In genomic region chr12:1634149-1634548, GRCh38 we compare ENCODE assay signal across 17 cellular contexts. TPM values are rescaled to one million over a fixed set of nuclear protein-coding genes. Genes with fewer than 3 reads are reported as not detected.
DNase-seq lines count a peak whose midpoint lies in the region; ATAC-seq, FAIRE-seq and TF ChIP-seq lines count a peak whose summit lies in the region.
"Had no signal": no experiment of that assay in that cellular context is flagged by ENCODE, and none has a peak within 500 bp of the region (broad histone marks: within the 10 kb centered on the region; RNA-seq: fewer than 3 reads in every experiment).

No MANE protein-coding gene starts in this region.

- no peak for TF ChIP-seq EP300 in HepG2 (IDR thresholded peaks at IDR 0.05; ENCODE audit: low read depth in 2 of 2, low read length in 2 of 2)
- TF ChIP-seq EP300 in HepG2 (CRISPR knock-in tag; IDR thresholded peaks at IDR 0.05; ENCODE audit: borderline replicate concordance): no peak
- no peak for TF ChIP-seq EP300 in ovary (IDR thresholded peaks at IDR 0.05)
- no peak for TF ChIP-seq EP300 in stomach (IDR thresholded peaks at IDR 0.05)

- H3K4me3 Mint-ChIP-seq in dendritic cell treated with granulocyte-macrophage colony-stimulating factor and Interleukin-4, amounts not matched to agents 40 ng/mL and 50 ng/mL, for 4 days: no peak overlapping the region
- H3K4me3 Mint-ChIP-seq: CD4-positive, alpha-beta memory T cell had no signal

- intact Hi-C loops in dendritic cell treated with granulocyte-macrophage colony-stimulating factor and Interleukin-4, amounts not matched to agents 40 ng/mL and 50 ng/mL, for 4 days (cut with micrococcal nuclease): no loop called here
- intact Hi-C loops in HepG2 (cut with micrococcal nuclease; ENCODE audit: unreplicated experiment): loop anchor here (1.0 kb wide), 1 partner anchor 157 kb away; no protein-coding TSS in a partner anchor
- intact Hi-C loops in ovary (cut with DNase I): loop anchor here in 1 of 4 donors (10.0 kb wide), 1 partner anchor 301 kb away; no protein-coding TSS in a partner anchor
- intact Hi-C loops in stomach (cut with DNase I; ENCODE audit: low total_unique reads): loop anchor here (10.0 kb wide), 1 partner anchor 301 kb away; no protein-coding TSS in a partner anchor

- WGBS in HepG2 (ENCODE audit: low lambda C conversion rate): 29% methylated on average over 7 of the region's 7 CpGs
- 61 to 63% (median 62%) methylated on average over 7 of the region's 7 CpGs for WGBS in ovary, 3 donors
- 50 to 57% (median 50%) methylated on average over 7 of the region's 7 CpGs for WGBS in stomach, 5 donors

- DNase-seq in HepG2 (ENCODE audit: low spot score) (no peak), SW 1271 (lab: John Stamatoyannopoulos, UW) (no peak), NCI-H1436 treated with DMSO at 0.1 percent for 48 hours (lab: John Stamatoyannopoulos, UW) (no peak), ovary (no peak), stomach (no peak)
- DNase-seq: MM.1S, NCI-H1048, NCI-H1417 treated with DMSO at 0.1 percent for 48 hours, NCI-H2081 treated with DMSO at 0.1 percent for 48 hours had no signal

- H3K36me3 Mint-ChIP-seq in dendritic cell treated with granulocyte-macrophage colony-stimulating factor and Interleukin-4, amounts not matched to agents 40 ng/mL and 50 ng/mL, for 4 days (ENCODE audit: low read depth): peaks cover 94% of the 10 kb centered on the region
- H3K36me3 Mint-ChIP-seq: CD4-positive, alpha-beta memory T cell; IgD-negative memory B cell had no signal

- TF ChIP-seq RAD21 in HepG2 (CRISPR knock-in tag; IDR thresholded peaks at IDR 0.05): no peak

- peak overlapping the region; percentile 29; the same call in 1 of the 2 replicates for H3K4me2 ChIP-seq in HepG2 (ENCODE audit: low read depth, low read length)
- H3K4me2 ChIP-seq: A549, KMS-11 had no signal

- H3K36me3 ChIP-seq in HepG2 (replicated peaks in 1 of 2; ENCODE audit: control insufficient read depth in 1 of 2, insufficient read depth in 2 of 2, low read length in 2 of 2) (no peaks in the 10 kb centered on the region), neutrophil (no peaks in the 10 kb centered on the region), ovary (no peaks in the 10 kb centered on the region), stomach (peaks cover 0 to 4% (median 0%) of the 10 kb centered on the region in 4 donors)
- H3K36me3 ChIP-seq: SJSA1 had no signal

- H3K9me3 Mint-ChIP-seq in dendritic cell treated with granulocyte-macrophage colony-stimulating factor and Interleukin-4, amounts not matched to agents 40 ng/mL and 50 ng/mL, for 4 days: no peaks in the 10 kb centered on the region
- H3K9me3 Mint-ChIP-seq: CD4-positive, alpha-beta memory T cell; IgD-negative memory B cell had no signal

- no peaks in the 10 kb centered on the region for H3K79me2 ChIP-seq in HepG2 (ENCODE audit: insufficient read depth, low read length)

- POLR2A ChIA-PET in HepG2 (lab: Yijun Ruan, JAX): no interaction called here

- H3K9me3 ChIP-seq in HepG2 (ENCODE audit: low read length) (no peaks in the 10 kb centered on the region), neutrophil (no peaks in the 10 kb centered on the region), ovary (no peaks in the 10 kb centered on the region), stomach (no peaks in the 10 kb centered on the region)
- H3K9me3 ChIP-seq: A549, SJSA1 had no signal

- H3K4me1 Mint-ChIP-seq in dendritic cell treated with granulocyte-macrophage colony-stimulating factor and Interleukin-4, amounts not matched to agents 40 ng/mL and 50 ng/mL, for 4 days (ENCODE audit: low read depth): peaks cover 81% of the 10 kb centered on the region

- BruUV-seq in HepG2 (replicated peaks; lab: Mats Ljungman, UMichigan): no TSS peak

- H3K9ac ChIP-seq in HepG2 (ENCODE audit: insufficient read depth, low read depth, low read length): no peak overlapping the region
- H3K9ac ChIP-seq: GM23248, KMS-11 had no signal

- peak overlapping the region; percentile 39 for H3K27ac Mint-ChIP-seq in dendritic cell treated with granulocyte-macrophage colony-stimulating factor and Interleukin-4, amounts not matched to agents 40 ng/mL and 50 ng/mL, for 4 days
- H3K27ac Mint-ChIP-seq: CD4-positive, alpha-beta memory T cell; IgD-negative memory B cell had no signal

- H4K20me1 ChIP-seq in HepG2 (ENCODE audit: insufficient read depth, low read length): no peaks in the 10 kb centered on the region

- H3K27me3 ChIP-seq in HepG2 (ENCODE audit: control insufficient read depth in 1 of 2, insufficient read depth in 2 of 2, low read length in 2 of 2): peaks cover 6 to 71% of the 10 kb centered on the region in 2 experiments; a peak in 4 of 5 replicates
- H3K27me3 ChIP-seq in neutrophil: peaks cover 29% of the 10 kb centered on the region
- no peaks in the 10 kb centered on the region for H3K27me3 ChIP-seq in ovary
- peaks cover 0 to 38% (median 15%) of the 10 kb centered on the region in 3 donors for H3K27me3 ChIP-seq in stomach

- H3K4me3 ChIP-seq in HepG2 (replicated peaks in 1 of 3; ENCODE audit: insufficient read depth in 1 of 3, low read depth in 2 of 3, low read length in 3 of 3) (no peak overlapping the region), neutrophil (ENCODE audit: low read depth in 1 of 2, low read length in 1 of 2) (no peak overlapping the region), ovary (no peak overlapping the region), stomach (no peak overlapping the region)
- H3K4me3 ChIP-seq: A549, GM23248, SJSA1 had no signal

- H3K27ac ChIP-seq in HepG2 (ENCODE audit: extremely low read length, insufficient read depth, low read length) (no peak overlapping the region), neutrophil (peak overlapping the region; percentile 38), ovary (no peak overlapping the region), stomach (no peak overlapping the region)
- H3K27ac ChIP-seq: A549, GM23248, KMS-11, SJSA1 had no signal

- CTCF ChIA-PET in HepG2 (lab: Yijun Ruan, JAX; ENCODE audit: low intra/inter-chr PET ratio, low total read pairs): interaction anchor here (0.9 to 2.2 kb wide), 2 partner anchors 156 to 306 kb away, joined by 3 to 15 read pairs; no protein-coding TSS in a partner anchor

- no peak for ATAC-seq in HepG2

- H3K27me3 Mint-ChIP-seq in dendritic cell treated with granulocyte-macrophage colony-stimulating factor and Interleukin-4, amounts not matched to agents 40 ng/mL and 50 ng/mL, for 4 days: peaks cover 18% of the 10 kb centered on the region

- H3K4me1 ChIP-seq in HepG2 (ENCODE audit: insufficient read depth, low read length): peaks cover 35% of the 10 kb centered on the region
- peaks cover 50 to 57% of the 10 kb centered on the region in 2 experiments for H3K4me1 ChIP-seq in neutrophil (ENCODE audit: control insufficient read depth in 1 of 2, insufficient read depth in 1 of 2, low read depth in 1 of 2, low read length in 1 of 2)
- H3K4me1 ChIP-seq in ovary (ENCODE audit: insufficient read depth): peaks cover 2% of the 10 kb centered on the region
- peaks cover 16 to 42% (median 32%) of the 10 kb centered on the region in 4 donors for H3K4me1 ChIP-seq in stomach

- in situ Hi-C loops in HepG2 (cut with HindIII; ENCODE audit: extremely low pct_ligation_motif_present, low pct_unique_long_range_greater_than_20kb): no loop called here

- no peak for TF ChIP-seq CTCF in HepG2 (CRISPR knock-in tag; IDR thresholded peaks at IDR 0.05)
- TF ChIP-seq CTCF in neutrophil (IDR thresholded peaks at IDR 0.05): no peak
- no peak for TF ChIP-seq CTCF in ovary (IDR thresholded peaks at IDR 0.05)
- no peak for TF ChIP-seq CTCF in stomach (IDR thresholded peaks at IDR 0.05)

- no peak for TF ChIP-seq POLR2A in HepG2 (IDR thresholded peaks at IDR 0.05; ENCODE audit: insufficient read depth in 1 of 2, low read depth in 2 of 2, low read length in 2 of 2)
- no peak for TF ChIP-seq POLR2A in ovary (IDR thresholded peaks at IDR 0.05)
- no peak for TF ChIP-seq POLR2A in stomach (IDR thresholded peaks at IDR 0.05)

- no peak for FAIRE-seq in HepG2 (lab: Jason Lieb, UNC)
- FAIRE-seq: A549 had no signal

- no peak overlapping the region for H2AFZ ChIP-seq in HepG2 (ENCODE audit: low read length)
- H2AFZ ChIP-seq: GM23248 had no signal

RNA-seq across cellular contexts. Expression of gene WNT5B, which starts 5.1 kb away (rescaled TPM):
- total RNA-seq in HepG2 (2016; rRNA removed; fragmentation: Illumina TruSeq; extraction: Trizol) (0.04 TPM in 1 of 2 replicates, not detected in the other), ovary (10 to 100 TPM in 4 of 7 donors, 1 to 10 TPM in 3; 3.1 to 20.3 (median 12.4) TPM), stomach (10 to 100 TPM in 2 of 5 donors, 1 to 10 TPM in 2, under 1 TPM in 1; 0.45 to 22.3 (median 7.8) TPM)
- not detected in 2 replicates for total RNA-seq in HepG2 (2016; cell fraction: cytosol; rRNA removed; fragmentation: Illumina TruSeq; extraction: Trizol; ENCODE audit: low read depth)
- 0.06 TPM in 1 of 2 replicates, not detected in the other for total RNA-seq in HepG2 (2016; cell fraction: insoluble cytoplasmic fraction; rRNA removed; fragmentation: Illumina TruSeq; extraction: Trizol)
- total RNA-seq in HepG2 (2016; cell fraction: membrane; rRNA removed; fragmentation: Illumina TruSeq; extraction: Trizol): not detected in 2 replicates
- total RNA-seq in HepG2 (2016; cell fraction: nucleus; rRNA removed; fragmentation: Illumina TruSeq; extraction: Trizol): not detected in 2 replicates
- polyA plus RNA-seq in HepG2 (2011; rRNA removed) (not detected in 2 replicates), ovary (1 to 10 TPM; 3.7 to 6.9 TPM), stomach (10 to 100 TPM in 1 of 3 donors, 1 to 10 TPM in 2; 4.3 to 13.6 (median 4.4) TPM)
- polyA plus RNA-seq in HepG2 (2011; cell fraction: cytosol; rRNA removed): 0.04 TPM in 2 replicates
- not detected in 2 replicates for polyA plus RNA-seq in HepG2 (2011; cell fraction: nucleus; rRNA removed)
- not detected in 2 replicates for polyA plus RNA-seq in HepG2 (2012)
- not detected in 2 replicates for polyA plus RNA-seq in HepG2 (2016; cell fraction: cytosol; fragmentation: Illumina TruSeq; extraction: Trizol; ENCODE audit: low read depth)
- not detected in 2 replicates for polyA plus RNA-seq in HepG2 (2016; cell fraction: insoluble cytoplasmic fraction; fragmentation: Illumina TruSeq; extraction: Trizol; ENCODE audit: low read depth)
- not detected in 2 replicates for polyA plus RNA-seq in HepG2 (2016; cell fraction: membrane; fragmentation: Illumina TruSeq; extraction: Trizol; ENCODE audit: low read depth)
- not detected in 2 replicates for polyA plus RNA-seq in HepG2 (2016; cell fraction: nucleus; fragmentation: Illumina TruSeq; extraction: Trizol; ENCODE audit: insufficient read depth, low read depth)
- polyA minus RNA-seq in HepG2 (2011; rRNA and poly(A)+ RNA removed; ENCODE audit: low replicate concordance): not detected in 2 replicates
- not detected in 2 replicates for polyA minus RNA-seq in HepG2 (2011; cell fraction: cytosol; rRNA and poly(A)+ RNA removed)
- not detected in 2 replicates for polyA minus RNA-seq in HepG2 (2011; cell fraction: nucleus; rRNA and poly(A)+ RNA removed)

RNA-seq across cellular contexts. Expression of gene FBXL14, which starts 39.8 kb away (rescaled TPM):
- total RNA-seq in HepG2 (2016; rRNA removed; fragmentation: Illumina TruSeq; extraction: Trizol) (5.5 and 7.0 TPM in 2 replicates), ovary (10 to 100 TPM in 5 of 7 donors, 1 to 10 TPM in 2; 8.3 to 16.2 (median 12.0) TPM), stomach (10 to 100 TPM in 3 of 5 donors, 1 to 10 TPM in 1, not detected in 1; 5.4 to 36.2 (median 22.9) TPM)
- total RNA-seq in HepG2 (2016; cell fraction: cytosol; rRNA removed; fragmentation: Illumina TruSeq; extraction: Trizol; ENCODE audit: low read depth): 1.6 TPM in 2 replicates
- 5.8 and 6.3 TPM in 2 replicates for total RNA-seq in HepG2 (2016; cell fraction: insoluble cytoplasmic fraction; rRNA removed; fragmentation: Illumina TruSeq; extraction: Trizol)
- total RNA-seq in HepG2 (2016; cell fraction: membrane; rRNA removed; fragmentation: Illumina TruSeq; extraction: Trizol): 7.3 and 8.4 TPM in 2 replicates
- 3.5 and 4.2 TPM in 2 replicates for total RNA-seq in HepG2 (2016; cell fraction: nucleus; rRNA removed; fragmentation: Illumina TruSeq; extraction: Trizol)
- polyA plus RNA-seq in HepG2 (2011; rRNA removed) (7.2 and 7.4 TPM in 2 replicates), ovary (10 to 100 TPM in 1 of 2 donors, 1 to 10 TPM in 1; 1.3 to 10.8 TPM), stomach (1 to 10 TPM; 2.6 to 7.9 (median 7.2) TPM)
- polyA plus RNA-seq in HepG2 (2011; cell fraction: cytosol; rRNA removed): 5.7 and 11.0 TPM in 2 replicates
- 4.8 and 5.6 TPM in 2 replicates for polyA plus RNA-seq in HepG2 (2011; cell fraction: nucleus; rRNA removed)
- polyA plus RNA-seq in HepG2 (2012): 1.5 and 3.4 TPM in 2 replicates
- polyA plus RNA-seq in HepG2 (2016; cell fraction: cytosol; fragmentation: Illumina TruSeq; extraction: Trizol; ENCODE audit: low read depth): 1.3 and 1.5 TPM in 2 replicates
- 4.3 and 4.9 TPM in 2 replicates for polyA plus RNA-seq in HepG2 (2016; cell fraction: insoluble cytoplasmic fraction; fragmentation: Illumina TruSeq; extraction: Trizol; ENCODE audit: low read depth)
- polyA plus RNA-seq in HepG2 (2016; cell fraction: membrane; fragmentation: Illumina TruSeq; extraction: Trizol; ENCODE audit: low read depth): 3.9 and 4.6 TPM in 2 replicates
- polyA plus RNA-seq in HepG2 (2016; cell fraction: nucleus; fragmentation: Illumina TruSeq; extraction: Trizol; ENCODE audit: insufficient read depth, low read depth): 2.8 and 3.0 TPM in 2 replicates
- 24.9 and 37.9 TPM in 2 replicates for polyA minus RNA-seq in HepG2 (2011; rRNA and poly(A)+ RNA removed; ENCODE audit: low replicate concordance)
- 5.9 and 9.1 TPM in 2 replicates for polyA minus RNA-seq in HepG2 (2011; cell fraction: cytosol; rRNA and poly(A)+ RNA removed)
- 3.3 and 4.5 TPM in 2 replicates for polyA minus RNA-seq in HepG2 (2011; cell fraction: nucleus; rRNA and poly(A)+ RNA removed)

RNA-seq across cellular contexts. Expression of gene ADIPOR2, which starts 56.7 kb away (rescaled TPM):
- 35.2 and 40.8 TPM in 2 replicates for total RNA-seq in HepG2 (2016; rRNA removed; fragmentation: Illumina TruSeq; extraction: Trizol)
- total RNA-seq in HepG2 (2016; cell fraction: cytosol; rRNA removed; fragmentation: Illumina TruSeq; extraction: Trizol; ENCODE audit: low read depth): 14.0 and 15.3 TPM in 2 replicates
- 34.6 and 36.8 TPM in 2 replicates for total RNA-seq in HepG2 (2016; cell fraction: insoluble cytoplasmic fraction; rRNA removed; fragmentation: Illumina TruSeq; extraction: Trizol)
- total RNA-seq in HepG2 (2016; cell fraction: membrane; rRNA removed; fragmentation: Illumina TruSeq; extraction: Trizol): 32.2 and 37.5 TPM in 2 replicates
- 57.1 and 62.9 TPM in 2 replicates for total RNA-seq in HepG2 (2016; cell fraction: nucleus; rRNA removed; fragmentation: Illumina TruSeq; extraction: Trizol)
- polyA plus RNA-seq in HepG2 (2011; rRNA removed): 52.2 and 56.5 TPM in 2 replicates
- 30.4 and 47.3 TPM in 2 replicates for polyA plus RNA-seq in HepG2 (2011; cell fraction: cytosol; rRNA removed)
- polyA plus RNA-seq in HepG2 (2011; cell fraction: nucleus; rRNA removed): 39.2 and 60.6 TPM in 2 replicates
- polyA plus RNA-seq in HepG2 (2012): 68.6 and 70.3 TPM in 2 replicates
- 8.2 TPM in 2 replicates for polyA plus RNA-seq in HepG2 (2016; cell fraction: cytosol; fragmentation: Illumina TruSeq; extraction: Trizol; ENCODE audit: low read depth)
- 42.4 and 47.2 TPM in 2 replicates for polyA plus RNA-seq in HepG2 (2016; cell fraction: insoluble cytoplasmic fraction; fragmentation: Illumina TruSeq; extraction: Trizol; ENCODE audit: low read depth)
- polyA plus RNA-seq in HepG2 (2016; cell fraction: membrane; fragmentation: Illumina TruSeq; extraction: Trizol; ENCODE audit: low read depth): 24.7 and 28.3 TPM in 2 replicates
- polyA plus RNA-seq in HepG2 (2016; cell fraction: nucleus; fragmentation: Illumina TruSeq; extraction: Trizol; ENCODE audit: insufficient read depth, low read depth): 75.6 and 80.5 TPM in 2 replicates
- polyA minus RNA-seq in HepG2 (2011; rRNA and poly(A)+ RNA removed; ENCODE audit: low replicate concordance): 53.2 and 63.9 TPM in 2 replicates
- polyA minus RNA-seq in HepG2 (2011; cell fraction: cytosol; rRNA and poly(A)+ RNA removed): 37.1 and 43.3 TPM in 2 replicates
- polyA minus RNA-seq in HepG2 (2011; cell fraction: nucleus; rRNA and poly(A)+ RNA removed): 89.9 and 92.1 TPM in 2 replicates
- total RNA-seq in ovary: 10 to 100 TPM; 21.5 to 91.8 (median 42.0) TPM
- 10 to 100 TPM; 25.6 to 65.4 TPM for polyA plus RNA-seq in ovary
- 100 to 1,000 TPM in 1 of 5 donors, 10 to 100 TPM in 3, 1 to 10 TPM in 1; 2.9 to 185 (median 29.5) TPM for total RNA-seq in stomach
- 10 to 100 TPM; 22.4 to 41.4 (median 24.4) TPM for polyA plus RNA-seq in stomach
